ENCODE assay signal across 1 cellular context in the genomic region with DNA sequence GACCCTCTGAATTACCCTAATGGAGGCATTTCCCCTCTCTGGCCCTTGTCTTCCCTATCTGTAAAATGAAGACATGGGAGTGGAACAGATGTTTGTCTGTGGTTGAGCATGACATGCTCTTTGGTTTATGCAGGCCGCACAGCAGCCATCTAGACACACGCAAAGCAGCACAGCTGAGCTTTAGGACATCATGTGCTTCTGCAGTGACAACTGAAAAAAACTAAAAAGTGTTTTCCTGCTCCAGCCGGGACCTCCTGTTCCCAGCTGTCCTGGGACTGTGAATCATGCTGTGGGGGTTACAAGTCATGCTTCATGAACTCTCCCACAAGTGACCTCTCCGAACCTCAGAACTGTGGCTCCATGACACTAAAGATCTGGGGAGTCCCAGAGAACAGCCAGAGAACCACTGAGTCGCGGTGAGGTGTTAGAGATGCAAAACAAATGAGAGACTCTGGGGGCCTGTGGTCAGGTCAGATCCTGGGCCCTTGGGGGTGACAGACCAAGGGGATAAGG.
TF ChIP-seq lines count a peak whose summit lies in the region.

No MANE protein-coding gene starts in this region.

TF ChIP-seq in IMR-90, 13 proteins besides CTCF, POLR2A, EP300 and RAD21:
- TF ChIP-seq RCOR1 (IDR thresholded peaks at IDR 0.05; ENCODE audit: insufficient replicate concordance, low read length) (peak; percentile 75), RFX5 (IDR thresholded peaks at IDR 0.05; ENCODE audit: low read depth, low read length) (no peak), CEBPB (IDR thresholded peaks at IDR 0.05; ENCODE audit: low read depth, low read length) (no peak), MXI1 (IDR thresholded peaks at IDR 0.05; ENCODE audit: borderline replicate concordance, low read depth, low read length) (0 out of 2 replicates have a peak, but pooled peaks have one; percentile 68), SMC3 (IDR thresholded peaks at IDR 0.05; ENCODE audit: low read depth, low read length) (no peak), NFE2L2 (IDR thresholded peaks at IDR 0.05; ENCODE audit: low read depth, low read length) (no peak), MAZ (IDR thresholded peaks at IDR 0.05; ENCODE audit: borderline replicate concordance, low read depth, low read length) (0 out of 2 replicates have a peak, but pooled peaks have one; percentile 13), CHD1 (IDR thresholded peaks at IDR 0.05; ENCODE audit: low read depth, low read length) (no peak), MAFK (IDR thresholded peaks at IDR 0.05; ENCODE audit: low read depth, low read length) (no peak), FOS (IDR thresholded peaks at IDR 0.05; ENCODE audit: low read depth, low read length) (peak; percentile 4; the same call in 1 of the 2 replicates), BHLHE40 (IDR thresholded peaks at IDR 0.05; ENCODE audit: low read depth, low read length) (peak; percentile 25; the same call in 1 of the 2 replicates)
- TF ChIP-seq, protein P1, sequence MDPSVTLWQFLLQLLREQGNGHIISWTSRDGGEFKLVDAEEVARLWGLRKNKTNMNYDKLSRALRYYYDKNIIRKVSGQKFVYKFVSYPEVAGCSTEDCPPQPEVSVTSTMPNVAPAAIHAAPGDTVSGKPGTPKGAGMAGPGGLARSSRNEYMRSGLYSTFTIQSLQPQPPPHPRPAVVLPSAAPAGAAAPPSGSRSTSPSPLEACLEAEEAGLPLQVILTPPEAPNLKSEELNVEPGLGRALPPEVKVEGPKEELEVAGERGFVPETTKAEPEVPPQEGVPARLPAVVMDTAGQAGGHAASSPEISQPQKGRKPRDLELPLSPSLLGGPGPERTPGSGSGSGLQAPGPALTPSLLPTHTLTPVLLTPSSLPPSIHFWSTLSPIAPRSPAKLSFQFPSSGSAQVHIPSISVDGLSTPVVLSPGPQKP (IDR thresholded peaks at IDR 0.05; ENCODE audit: borderline replicate concordance, low read depth, low read length), result no peak
- TF ChIP-seq, protein P2, sequence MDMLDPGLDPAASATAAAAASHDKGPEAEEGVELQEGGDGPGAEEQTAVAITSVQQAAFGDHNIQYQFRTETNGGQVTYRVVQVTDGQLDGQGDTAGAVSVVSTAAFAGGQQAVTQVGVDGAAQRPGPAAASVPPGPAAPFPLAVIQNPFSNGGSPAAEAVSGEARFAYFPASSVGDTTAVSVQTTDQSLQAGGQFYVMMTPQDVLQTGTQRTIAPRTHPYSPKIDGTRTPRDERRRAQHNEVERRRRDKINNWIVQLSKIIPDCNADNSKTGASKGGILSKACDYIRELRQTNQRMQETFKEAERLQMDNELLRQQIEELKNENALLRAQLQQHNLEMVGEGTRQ (IDR thresholded peaks at IDR 0.05; ENCODE audit: low read depth, low read length), result peak; percentile 25; the same call in 1 of the 2 replicates
